Comparison of ENCODE assay signal across 1 cellular context in genomic region chr12:107127482-107128185, GRCh38.
TF ChIP-seq lines count a peak whose summit lies in the region.

No MANE protein-coding gene starts in this region.

TF ChIP-seq in GM23338, 12 proteins besides CTCF, POLR2A, EP300 and RAD21 (continued from another document):
- TF ChIP-seq REST (IDR thresholded peaks at IDR 0.05; ENCODE audit: unreplicated experiment): no peak
- TF ChIP-seq JUNB (IDR thresholded peaks at IDR 0.05; ENCODE audit: unreplicated experiment): no peak
- no peak for TF ChIP-seq ZNF331 (CRISPR knock-in tag; IDR thresholded peaks at IDR 0.05; ENCODE audit: low read depth)
- TF ChIP-seq STAT1 (IDR thresholded peaks at IDR 0.05; ENCODE audit: unreplicated experiment): no peak
- TF ChIP-seq EZH2phosphoT487 (IDR thresholded peaks at IDR 0.05; ENCODE audit: unreplicated experiment): no peak
- TF ChIP-seq ETS1 (IDR thresholded peaks at IDR 0.05): no peak
- no peak for TF ChIP-seq EZH2 (IDR thresholded peaks at IDR 0.05; ENCODE audit: low read depth, unreplicated experiment)
